Comparison of ENCODE assay signal across 8 cellular contexts in the genomic region with DNA sequence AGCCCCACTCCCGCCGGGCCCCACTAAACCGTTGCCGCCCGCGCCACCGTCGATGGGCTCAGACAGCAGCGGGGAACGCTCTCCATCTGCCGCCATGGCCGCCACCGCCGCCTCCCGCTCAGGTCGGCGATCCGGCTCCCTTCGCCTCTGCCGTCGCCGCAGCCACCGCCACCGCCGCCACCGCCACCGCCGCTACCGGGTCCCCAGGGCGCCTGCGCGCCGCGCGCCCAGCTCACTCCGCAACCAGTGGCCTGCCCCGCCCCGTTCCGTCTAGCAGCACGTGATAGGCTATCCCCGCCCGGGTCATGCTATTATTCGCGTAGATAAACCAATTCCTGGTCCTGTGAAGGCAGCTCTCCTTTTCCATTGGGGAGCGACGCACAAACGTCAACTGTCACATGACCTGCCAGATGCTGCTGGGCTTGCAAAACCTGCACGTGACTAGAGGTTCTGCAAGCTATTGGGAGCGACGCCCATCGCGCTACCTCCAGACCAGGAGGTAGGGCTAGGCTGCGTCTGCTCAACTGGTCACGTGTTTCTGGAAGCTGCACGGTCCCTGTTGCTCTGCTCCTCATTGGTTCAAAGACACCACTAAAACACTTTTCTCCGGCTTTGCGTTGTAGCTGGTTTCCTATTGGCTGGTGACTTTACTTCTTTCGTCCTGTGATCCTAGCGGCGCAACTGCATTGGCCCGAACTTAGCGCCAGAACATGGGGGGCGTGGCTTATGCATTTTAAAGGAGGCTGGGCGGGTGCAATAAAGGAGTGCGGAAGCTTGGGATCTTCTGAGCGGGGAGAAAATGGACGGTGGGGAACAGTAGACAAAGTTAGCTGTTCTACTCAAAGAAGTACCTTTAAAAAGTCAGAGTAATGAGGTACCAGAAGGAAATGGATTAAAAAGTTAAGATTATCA. TPM values are rescaled to one million over a fixed set of nuclear protein-coding genes. Genes with fewer than 3 reads are reported as not detected.
A peak's percentile ranks its signal among the peaks of the same experiment; 100 is the strongest.
DNase-seq lines count a peak whose midpoint lies in the region; ATAC-seq and TF ChIP-seq lines count a peak whose summit lies in the region.

A gene (minus strand): TSS at position 205 of the 912 bp plus-strand sequence. CDS start 109 bp downstream, at position 96.

- peak; percentile 87 to 96 (median 88) for ATAC-seq in natural killer cell

- DNase-seq in ELF-1 (ENCODE audit: low read depth, low spot score): peak; percentile 100
- peak; percentile 94 for DNase-seq in H7
- DNase-seq in M059J (ENCODE audit: low read depth): peak; percentile 100
- peak; percentile 100 for DNase-seq in SHP77 (lab: John Stamatoyannopoulos, UW)
- peak; percentile 97 for DNase-seq in activated effector memory CD4-positive, alpha-beta T cell treated with Interleukin-2 at 50 U/mL for 16 hours
- DNase-seq in fibroblast of peridontal ligament (ENCODE audit: extremely low read depth): peak; percentile 100
- DNase-seq in natural killer cell: peak; percentile 97
- DNase-seq in stimulated activated naive CD4-positive, alpha-beta T cell treated with Interleukin-2 at 50 U/mL for 16 hours (lab: John Stamatoyannopoulos, UW): peak; percentile 98

- peaks cover 26 to 33% of the 10 kb centered on the region in 2 donors for H3K4me1 Mint-ChIP-seq in natural killer cell

- intact Hi-C loops in natural killer cell (cut with micrococcal nuclease): loop anchor here (1.0 to 5.0 kb wide), 2 partner anchors 9 to 641 kb away; a partner anchor contains a TSS

- H3K4me3 ChIP-seq in H7 (ENCODE audit: insufficient read depth, low read depth, low read length): peak within 1 kb of the TSS; percentile 65

- peak within 1 kb of the TSS; percentile 89 for H3K4me3 Mint-ChIP-seq in natural killer cell

- H3K27me3 ChIP-seq in H7 (ENCODE audit: control insufficient read depth, insufficient read depth, low read length): no peaks in the 10 kb centered on the region

- H3K36me3 Mint-ChIP-seq in natural killer cell: peaks cover 7% of the 10 kb centered on the region

- peak within 1 kb of the TSS; percentile 94 to 95 for H3K27ac Mint-ChIP-seq in natural killer cell

- H3K27me3 Mint-ChIP-seq in natural killer cell (ENCODE audit: low read depth in 2 of 2): no peaks in the 10 kb centered on the region

- peaks cover 26% of the 10 kb centered on the region for H3K36me3 ChIP-seq in H7 (replicated peaks; ENCODE audit: control insufficient read depth, insufficient read depth, low read length)

- no peak for TF ChIP-seq CTCF in natural killer cell (IDR thresholded peaks at IDR 0.05)

- H3K9me3 Mint-ChIP-seq in natural killer cell: no peaks in the 10 kb centered on the region

RNA-seq across cellular contexts. Expression of the gene that starts here (rescaled TPM):
- 33.6 and 36.1 TPM in 2 replicates for total RNA-seq in H7 (2014; rRNA removed; shearing (Covaris generic))
- 23.8 and 27.2 TPM in 2 replicates for total RNA-seq in M059J (2014; rRNA removed; shearing (Covaris generic))
- 10 to 100 TPM; 61.5 to 68.2 (median 63.3) TPM for total RNA-seq in natural killer cell

Comparison
In these comparisons a context has a peak if more than half of its experiments do, and no peak if none do; other contexts are left out.
1. Peak in every context shown above with its lines: DNase-seq, ATAC-seq and H3K4me3 ChIP-seq.